In genomic region chr6:104859225-104860146, GRCh38 we compare ENCODE assay signal across 8 cellular contexts. TPM values are rescaled to one million over a fixed set of nuclear protein-coding genes. Genes with fewer than 3 reads are reported as not detected.
A peak's percentile ranks its signal among the peaks of the same experiment; 100 is the strongest.
DNase-seq lines count a peak whose midpoint lies in the region; ATAC-seq and TF ChIP-seq lines count a peak whose summit lies in the region.

HACE1 (minus strand) TSS chr6:104859919; CDS start chr6:104859642, 277 bp downstream.

- H3K27ac Mint-ChIP-seq in activated naive CD8-positive, alpha-beta T cell treated with anti-CD3 and anti-CD28 coated beads for 36 hours: peak within 1 kb of the TSS; percentile 80

- peak within 1 kb of the TSS; percentile 95 for H3K4me3 Mint-ChIP-seq in activated naive CD8-positive, alpha-beta T cell treated with anti-CD3 and anti-CD28 coated beads for 36 hours

- H3K79me1 ChIP-seq in trophoblast cell (ENCODE audit: low read length): peaks cover 5% of the 10 kb centered on the region

- peak within 1 kb of the TSS; percentile 82 for H2AFZ ChIP-seq in trophoblast cell (ENCODE audit: insufficient read depth, low read length, poor library complexity)

- peaks cover 25% of the 10 kb centered on the region for H3K4me1 Mint-ChIP-seq in activated naive CD8-positive, alpha-beta T cell treated with anti-CD3 and anti-CD28 coated beads for 36 hours

- ATAC-seq in HG02610 (IDR thresholded peaks at IDR 0.05; ENCODE audit: unreplicated experiment): peak; percentile 99

- no peaks in the 10 kb centered on the region for H3K36me3 ChIP-seq in cardiac muscle cell
- peaks cover 0 to 3% of the 10 kb centered on the region in 2 experiments for H3K36me3 ChIP-seq in trophoblast cell (ENCODE audit: control insufficient read depth in 1 of 2, insufficient read depth in 2 of 2, low read length in 2 of 2)
- no peaks in the 10 kb centered on the region for H3K36me3 ChIP-seq in transverse colon

- WGBS in trophoblast cell (ENCODE audit: extremely low coverage, insufficient coverage, insufficient read length): no CpG with 5 or more reads among the region's 89 CpGs
- 1% methylated on average over 77 of the region's 89 CpGs; no CpG with 5 or more reads in 1 of the 2 donors for WGBS in transverse colon (ENCODE audit: low coverage in 1 of 2), 2 donors

- peak within 1 kb of the TSS; percentile 88 for H3K9ac ChIP-seq in trophoblast cell (ENCODE audit: low read length)

- peak within 1 kb of the TSS; percentile 52 for H3K14ac ChIP-seq in trophoblast cell (ENCODE audit: low read length)

- H2BK12ac ChIP-seq in trophoblast cell (ENCODE audit: low read length): peak within 1 kb of the TSS; percentile 50

- peaks cover 21% of the 10 kb centered on the region for H3K27me3 Mint-ChIP-seq in activated naive CD8-positive, alpha-beta T cell treated with anti-CD3 and anti-CD28 coated beads for 36 hours

- H3K4me1 ChIP-seq in cardiac muscle cell (ENCODE audit: low read depth) (peaks cover 8% of the 10 kb centered on the region), trophoblast cell (ENCODE audit: control insufficient read depth in 1 of 2, insufficient read depth in 2 of 2, low read length in 2 of 2) (peaks cover 0 to 2% of the 10 kb centered on the region in 2 experiments), transverse colon (peaks cover 0 to 15% (median 10%) of the 10 kb centered on the region in 4 donors)

- intact Hi-C loops in transverse colon (cut with DNase I; ENCODE audit: low total_unique reads): no loop called here

- H3K18ac ChIP-seq in trophoblast cell (ENCODE audit: low read length): peak within 1 kb of the TSS; percentile 89

- no peaks in the 10 kb centered on the region for H3K27me3 ChIP-seq in cardiac muscle cell
- H3K27me3 ChIP-seq in trophoblast cell (ENCODE audit: insufficient read depth, low read length): no peaks in the 10 kb centered on the region
- H3K27me3 ChIP-seq in transverse colon: no peaks in the 10 kb centered on the region

- no peak within 1 kb of the TSS for H2AK5ac ChIP-seq in trophoblast cell (ENCODE audit: low read length)

- H4K12ac ChIP-seq in trophoblast cell (ENCODE audit: low read depth, low read length): peak within 1 kb of the TSS; percentile 20

- H2BK5ac ChIP-seq in trophoblast cell (ENCODE audit: low read depth, low read length, poor library complexity): peak within 1 kb of the TSS; percentile 55

- peaks cover 2% of the 10 kb centered on the region for H3K36me3 Mint-ChIP-seq in activated naive CD8-positive, alpha-beta T cell treated with anti-CD3 and anti-CD28 coated beads for 36 hours

- H4K8ac ChIP-seq in trophoblast cell (ENCODE audit: low read depth, low read length): peak within 1 kb of the TSS; percentile 66

- peak within 1 kb of the TSS; percentile 46 for H4K91ac ChIP-seq in trophoblast cell (ENCODE audit: low read depth, low read length)

- peaks cover 5% of the 10 kb centered on the region for H3K79me2 ChIP-seq in trophoblast cell (ENCODE audit: control insufficient read depth, insufficient read depth, low read length, poor library complexity)

- peak within 1 kb of the TSS; percentile 80 for H3K4me3 ChIP-seq in GM12864 (ENCODE audit: low read depth, low read length)
- peak within 1 kb of the TSS; percentile 89 for H3K4me3 ChIP-seq in cardiac muscle cell
- H3K4me3 ChIP-seq in trophoblast cell (ENCODE audit: low read depth, low read length): peak within 1 kb of the TSS; percentile 96
- peak within 1 kb of the TSS; percentile 82 to 90 (median 85) for H3K4me3 ChIP-seq in transverse colon

- TF ChIP-seq POLR2A in transverse colon (IDR thresholded peaks at IDR 0.05): peak; percentile 25

- TF ChIP-seq CTCF in GM12864 (IDR thresholded peaks at IDR 0.05; ENCODE audit: low read depth, low read length, missing control alignments) (peak; percentile 25), cardiac muscle cell (IDR thresholded peaks at IDR 0.05; ENCODE audit: low read depth, low read length) (peak; percentile 29), transverse colon (IDR thresholded peaks at IDR 0.05) (peak in 3 of 5 experiments; percentile 19 to 43 (median 19))

- peak within 1 kb of the TSS; percentile 60 for H3K4ac ChIP-seq in trophoblast cell (ENCODE audit: low read depth, low read length)

- H3K9me3 Mint-ChIP-seq in activated naive CD8-positive, alpha-beta T cell treated with anti-CD3 and anti-CD28 coated beads for 36 hours: no peaks in the 10 kb centered on the region

- peak within 1 kb of the TSS; percentile 20 for H2BK120ac ChIP-seq in trophoblast cell (ENCODE audit: insufficient read depth, low read length, poor library complexity)

- TF ChIP-seq EP300 in transverse colon (IDR thresholded peaks at IDR 0.05; ENCODE audit: low read depth): no peak

- H3K27ac ChIP-seq in cardiac muscle cell: no peak within 1 kb of the TSS
- H3K27ac ChIP-seq in trophoblast cell (ENCODE audit: low read depth, low read length): peak within 1 kb of the TSS; percentile 59
- peak within 1 kb of the TSS; percentile 75 to 87 (median 86) for H3K27ac ChIP-seq in transverse colon

- H3K4me2 ChIP-seq in trophoblast cell (ENCODE audit: low read length): peak within 1 kb of the TSS; percentile 94

- H3K23ac ChIP-seq in trophoblast cell (ENCODE audit: low read length): no peak within 1 kb of the TSS

- H3K9me3 ChIP-seq in cardiac muscle cell (ENCODE audit: low read depth) (no peaks in the 10 kb centered on the region), trophoblast cell (ENCODE audit: insufficient read depth, low read depth, low read length) (no peaks in the 10 kb centered on the region), transverse colon (no peaks in the 10 kb centered on the region)

- DNase-seq in GM12864 (ENCODE audit: low read depth): peak; percentile 48
- DNase-seq in NCI-H1092 (lab: John Stamatoyannopoulos, UW): peak; percentile 67
- DNase-seq in SKM-1 treated with dmso at 0.1 percent for 144 hours (lab: John Stamatoyannopoulos, UW; ENCODE audit: unreplicated experiment): peak; percentile 87
- DNase-seq in activated naive CD8-positive, alpha-beta T cell treated with anti-CD3 and anti-CD28 coated beads for 36 hours: peak; percentile 91
- DNase-seq in cardiac muscle cell (ENCODE audit: low read depth in 1 of 2, low spot score in 1 of 2): peak; percentile 94
- DNase-seq in trophoblast cell: peak; percentile 92 to 95
- peak; percentile 90 for DNase-seq in transverse colon

- in situ Hi-C loops in transverse colon (cut with MboI; ENCODE audit: low pct_ligation_motif_present in 1 of 4, low pct_unique_long_range_greater_than_20kb in 1 of 4, low sequenced_read_pairs in 3 of 4): no loop called here

RNA-seq across cellular contexts. Expression of gene HACE1, which starts in this region (rescaled TPM):
- 10 to 100 TPM; 10.1 to 12.4 TPM for total RNA-seq in activated naive CD8-positive, alpha-beta T cell treated with anti-CD3 and anti-CD28 coated beads for 36 hours
- total RNA-seq in cardiac muscle cell: 19.7 and 42.6 TPM in 2 replicates
- polyA plus RNA-seq in cardiac muscle cell: 14.8 and 18.0 TPM in 2 replicates
- 7.4 and 8.3 TPM in 2 replicates for polyA plus RNA-seq in trophoblast cell (2013)
- total RNA-seq in transverse colon: 10 to 100 TPM; 10.1 to 24.3 (median 14.6) TPM
